Comparison of ENCODE assay signal across 30 cellular contexts in genomic region chr13:69882451-69882850, GRCh38.
"Had no signal": no experiment of that assay in that cellular context is flagged by ENCODE, and none has a peak within 500 bp of the region (broad histone marks: within the 10 kb centered on the region; RNA-seq: fewer than 3 reads in every experiment).

No MANE protein-coding gene starts in this region.

- H3K4me1 ChIP-seq: adrenal gland, ascending aorta, body of pancreas, breast epithelium, colonic mucosa had no signal

- DNase-seq: activated effector memory CD4-positive, alpha-beta T cell treated with anti-CD3 and anti-CD28 coated beads, Interleukin-2, amount 50 U/mL, for 16 hours; activated effector memory CD4-positive, alpha-beta T cell treated with Interleukin-2 at 50 U/mL for 16 hours; activated gamma-delta T cell; activated gamma-delta T cell treated with Interleukin-2 at 50 U/mL for 16 hours; activated naive CD4-positive, alpha-beta T cell; activated naive CD4-positive, alpha-beta T cell treated with anti-CD3 and anti-CD28 coated beads for 36 hours; activated naive CD4-positive, alpha-beta T cell treated with anti-CD3 and anti-CD28 coated beads, Interleukin-2, amount 10 ng/mL, durations not matched to agents 7 days and 5 days; activated naive CD4-positive, alpha-beta T cell treated with anti-CD3 and anti-CD28 coated beads, Interleukin-2, amount 50 U/mL, for 16 hours; activated naive CD4-positive, alpha-beta T cell treated with Interleukin-2 at 50 U/mL for 16 hours; activated naive CD8-positive, alpha-beta T cell treated with anti-CD3 and anti-CD28 coated beads for 36 hours; activated naive CD8-positive, alpha-beta T cell treated with anti-CD3 and anti-CD28 coated beads, Interleukin-2, amount 10 ng/mL, durations not matched to agents 7 days and 5 days; activated naive CD8-positive, alpha-beta T cell treated with anti-CD3 and anti-CD28 coated beads, Interleukin-2, amount 50 U/mL, for 24 hours; activated T-cell treated with anti-CD3 and anti-CD28 coated beads, Interleukin-2, amount 50 U/mL, for 48 hours; activated T-cell treated with anti-CD3 and anti-CD28 coated beads, Interleukin-2, amount 50 U/mL, for 72 hours; adrenal gland; amniotic stem cell; amygdala; anterior cingulate cortex; aorta; body of pancreas; brain microvascular endothelial cell; caudate nucleus; central memory CD4-positive, alpha-beta T cell; cerebellar nuclear complex; colonic mucosa had no signal

- H3K36me3 ChIP-seq: adrenal gland, ascending aorta, brain microvascular endothelial cell, breast epithelium, cardiac muscle cell, colonic mucosa had no signal

- H3K4me3 ChIP-seq: adrenal gland, ascending aorta, body of pancreas, breast epithelium, cardiac muscle cell, colonic mucosa had no signal

- H3K9me3 ChIP-seq: adrenal gland, ascending aorta, body of pancreas, breast epithelium, colonic mucosa had no signal

- H3K27ac ChIP-seq: adrenal gland, ascending aorta, body of pancreas, brain microvascular endothelial cell, breast epithelium, cardiac muscle cell, colonic mucosa had no signal

- H3K27me3 ChIP-seq: adrenal gland, ascending aorta, body of pancreas, brain microvascular endothelial cell, breast epithelium, cardiac muscle cell, colonic mucosa had no signal

- ATAC-seq: activated naive CD4-positive, alpha-beta T cell treated with anti-CD3 and anti-CD28 coated beads, Interleukin-2, amount 50 U/mL, for 72 hours; activated naive CD8-positive, alpha-beta T cell treated with anti-CD3 and anti-CD28 coated beads, Interleukin-2, amount 50 U/mL, for 24 hours; activated T-cell treated with anti-CD3 and anti-CD28 coated beads, Interleukin-2, amount 50 U/mL, for 72 hours; activated T-helper 17 cell treated with anti-CD3 and anti-CD28 coated beads, Interleukin-2, amount 50 U/mL, for 72 hours; body of pancreas had no signal
